Comparison of ENCODE assay signal across 20 cellular contexts in the genomic region with DNA sequence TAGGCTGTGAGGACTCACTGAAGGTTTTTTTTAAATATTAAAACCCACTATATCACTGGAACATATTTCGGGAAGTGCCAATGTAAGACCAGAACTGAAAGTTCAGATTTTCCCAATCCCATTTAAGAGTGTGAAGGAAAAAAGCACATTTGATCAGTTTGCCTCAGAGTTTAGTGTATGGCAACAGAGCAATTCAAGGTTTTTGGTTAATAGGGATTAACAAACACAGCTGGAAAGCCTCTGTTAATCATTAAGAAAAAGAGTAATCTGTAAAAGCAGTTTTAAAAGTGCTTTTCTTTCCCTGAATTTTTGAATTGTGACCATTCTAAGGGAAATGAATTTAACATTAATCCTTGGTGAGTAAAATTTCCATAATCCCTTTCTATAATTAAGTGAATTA.
DNase-seq lines count a peak whose midpoint lies in the region; ATAC-seq, FAIRE-seq and TF ChIP-seq lines count a peak whose summit lies in the region.
"Had no signal": no experiment of that assay in that cellular context is flagged by ENCODE, and none has a peak within 500 bp of the region (broad histone marks: within the 10 kb centered on the region; RNA-seq: fewer than 3 reads in every experiment).

No MANE protein-coding gene starts in this region.

- POLR2A ChIA-PET in A549 (lab: Yijun Ruan, JAX) (no interaction called here), T-cell (lab: Charles Lee) (no interaction called here)

- H3K79me2 ChIP-seq in hepatocyte = no peaks in the 10 kb centered on the region

- TF ChIP-seq POLR2A in A549 (IDR thresholded peaks at IDR 0.05; ENCODE audit: low read length) = no peak

- no peak for TF ChIP-seq EP300 in A549 (IDR thresholded peaks at IDR 0.05)

- H3K27me3 ChIP-seq in MG63 (no peaks in the 10 kb centered on the region), hepatocyte (no peaks in the 10 kb centered on the region), neuron (ENCODE audit: insufficient read depth, low read length) (no peaks in the 10 kb centered on the region)

- H3K9me3 Mint-ChIP-seq in T-cell = no peaks in the 10 kb centered on the region

- no peak overlapping the region for H3K4me3 Mint-ChIP-seq in T-cell
- H3K4me3 Mint-ChIP-seq: CD4-positive, CD25-positive, alpha-beta regulatory T cell had no signal

- H3K9me3 ChIP-seq in A549 (no peaks in the 10 kb centered on the region), MG63 (no peaks in the 10 kb centered on the region), hepatocyte (ENCODE audit: low read depth) (no peaks in the 10 kb centered on the region), neuron (ENCODE audit: low read length) (no peaks in the 10 kb centered on the region)

- H3K27ac Mint-ChIP-seq in T-cell = no peak overlapping the region
- H3K27ac Mint-ChIP-seq: CD4-positive, CD25-positive, alpha-beta regulatory T cell had no signal

- no peak for TF ChIP-seq RAD21 in A549 (conservative IDR thresholded peaks at IDR 0.05 in 1 of 2, IDR thresholded peaks at IDR 0.05 in 1 of 2)

- H2AFZ ChIP-seq in hepatocyte (peak overlapping the region; percentile 41), neuron (ENCODE audit: low read depth, low read length) (peak overlapping the region; percentile 30)
- H2AFZ ChIP-seq: GM23248 had no signal

- ATAC-seq in A549 = no peak
- no peak for ATAC-seq in T-cell (replicated peaks in 1 of 4)

- H3K36me3 ChIP-seq in MG63 (no peaks in the 10 kb centered on the region), hepatocyte (replicated peaks; ENCODE audit: insufficient read depth, low read depth) (no peaks in the 10 kb centered on the region), neuron (ENCODE audit: insufficient read depth, low read length) (no peaks in the 10 kb centered on the region)

- H4K20me1 ChIP-seq in hepatocyte (ENCODE audit: insufficient read depth, poor library complexity, severe bottlenecking) = no peaks in the 10 kb centered on the region

- H3K4me2 ChIP-seq in A549 = peak overlapping the region; percentile 33; the same call in 2 of the 3 replicates
- peak overlapping the region; percentile 60 for H3K4me2 ChIP-seq in hepatocyte

- H3K4me1 ChIP-seq in A549 (no peaks in the 10 kb centered on the region), hepatocyte (ENCODE audit: insufficient read depth) (no peaks in the 10 kb centered on the region), neuron (ENCODE audit: insufficient read depth, low read length) (no peaks in the 10 kb centered on the region)

- no peaks in the 10 kb centered on the region for H3K9me2 ChIP-seq in hepatocyte (replicated peaks; ENCODE audit: insufficient read depth)

- H3K4me1 Mint-ChIP-seq in T-cell = no peaks in the 10 kb centered on the region
- H3K4me1 Mint-ChIP-seq: CD4-positive, CD25-positive, alpha-beta regulatory T cell had no signal

- peaks cover 4 to 11% of the 10 kb centered on the region in 2 donors for H3K27me3 Mint-ChIP-seq in T-cell

- H3K4me3 ChIP-seq in A549 (no peak overlapping the region), MG63 (peak overlapping the region; percentile 26), hepatocyte (no peak overlapping the region), neuron (ENCODE audit: low read length) (no peak overlapping the region)
- H3K4me3 ChIP-seq: GM23248 had no signal

- FAIRE-seq in A549 (lab: Jason Lieb, UNC) = no peak
- FAIRE-seq: A204.1, RCC 7860 had no signal

- no peaks in the 10 kb centered on the region for H3K36me3 Mint-ChIP-seq in T-cell
- H3K36me3 Mint-ChIP-seq: CD4-positive, CD25-positive, alpha-beta regulatory T cell had no signal

- no peak for DNase-seq in A549 (ENCODE audit: low read depth in 1 of 2, low spot score in 1 of 2)
- no peak for DNase-seq in MG63
- DNase-seq in hepatocyte (ENCODE audit: low spot score) = no peak
- no peak for DNase-seq in NCI-H2196 treated with DMSO at 0.1 percent for 48 hours (lab: John Stamatoyannopoulos, UW; ENCODE audit: unreplicated experiment)
- DNase-seq in activated gamma-delta T cell treated with Interleukin-2 at 50 U/mL for 16 hours = no peak
- DNase-seq in T-cell = no peak
- DNase-seq in NCI-H1092 (lab: John Stamatoyannopoulos, UW) = no peak
- DNase-seq: AML-193; CD4-positive, CD25-positive, alpha-beta regulatory T cell; DND-41; GDM1; GM23248; Kasumi-1; NCI-H1417 treated with DMSO at 0.1 percent for 48 hours; NCI-H2029; NCI-H524; SHP77 had no signal

- CTCF ChIA-PET in A549 (lab: Yijun Ruan, JAX) (no interaction called here), T-cell (lab: Charles Lee) (no interaction called here)

- TF ChIP-seq CTCF in A549 (IDR thresholded peaks at IDR 0.05) (no peak), hepatocyte (IDR thresholded peaks at IDR 0.05; ENCODE audit: poor library complexity) (no peak)

- no peak overlapping the region for H3K27ac ChIP-seq in A549
- H3K27ac ChIP-seq in hepatocyte = no peak overlapping the region
- H3K27ac ChIP-seq: GM23248 had no signal

- WGBS in A549 (ENCODE audit: missing lambda C conversion rate) = 14% methylated on average over 1 of the region's 1 CpG
- WGBS in hepatocyte (ENCODE audit: low lambda C conversion rate, missing lambda C conversion rate) = 45% methylated on average over 1 of the region's 1 CpG

TF ChIP-seq in A549, 52 proteins besides CTCF, POLR2A, EP300 and RAD21:
- TF ChIP-seq NPAS2 (CRISPR knock-in tag; IDR thresholded peaks at IDR 0.05; ENCODE audit: borderline replicate concordance) = no peak
- TF ChIP-seq SMC3 (IDR thresholded peaks at IDR 0.05) = no peak
- no peak for TF ChIP-seq SREBF2 (IDR thresholded peaks at IDR 0.05)
- no peak for TF ChIP-seq EHMT2 (IDR thresholded peaks at IDR 0.05; ENCODE audit: low read depth)
- no peak for TF ChIP-seq MAFK (IDR thresholded peaks at IDR 0.05; ENCODE audit: partially characterized antibody)
- TF ChIP-seq, protein P1, sequence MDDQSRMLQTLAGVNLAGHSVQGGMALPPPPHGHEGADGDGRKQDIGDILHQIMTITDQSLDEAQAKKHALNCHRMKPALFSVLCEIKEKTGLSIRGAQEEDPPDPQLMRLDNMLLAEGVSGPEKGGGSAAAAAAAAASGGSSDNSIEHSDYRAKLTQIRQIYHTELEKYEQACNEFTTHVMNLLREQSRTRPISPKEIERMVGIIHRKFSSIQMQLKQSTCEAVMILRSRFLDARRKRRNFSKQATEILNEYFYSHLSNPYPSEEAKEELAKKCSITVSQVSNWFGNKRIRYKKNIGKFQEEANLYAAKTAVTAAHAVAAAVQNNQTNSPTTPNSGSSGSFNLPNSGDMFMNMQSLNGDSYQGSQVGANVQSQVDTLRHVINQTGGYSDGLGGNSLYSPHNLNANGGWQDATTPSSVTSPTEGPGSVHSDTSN (IDR thresholded peaks at IDR 0.05) = no peak
- TF ChIP-seq NR3C1 (IDR thresholded peaks at IDR 0.05) = no peak
- TF ChIP-seq MAZ (IDR thresholded peaks at IDR 0.05; ENCODE audit: borderline replicate concordance, low read depth, low read length) = no peak
- TF ChIP-seq ESRRA (IDR thresholded peaks at IDR 0.05; ENCODE audit: borderline replicate concordance, low read length) = no peak
- no peak for TF ChIP-seq HOXB5 (CRISPR knock-in tag; IDR thresholded peaks at IDR 0.05)
- no peak for TF ChIP-seq KDM5A (IDR thresholded peaks at IDR 0.05)
- TF ChIP-seq HEYL (CRISPR knock-in tag; IDR thresholded peaks at IDR 0.05) = no peak
- no peak for TF ChIP-seq ZSCAN20 (CRISPR knock-in tag; IDR thresholded peaks at IDR 0.05)
- TF ChIP-seq, protein P2, sequence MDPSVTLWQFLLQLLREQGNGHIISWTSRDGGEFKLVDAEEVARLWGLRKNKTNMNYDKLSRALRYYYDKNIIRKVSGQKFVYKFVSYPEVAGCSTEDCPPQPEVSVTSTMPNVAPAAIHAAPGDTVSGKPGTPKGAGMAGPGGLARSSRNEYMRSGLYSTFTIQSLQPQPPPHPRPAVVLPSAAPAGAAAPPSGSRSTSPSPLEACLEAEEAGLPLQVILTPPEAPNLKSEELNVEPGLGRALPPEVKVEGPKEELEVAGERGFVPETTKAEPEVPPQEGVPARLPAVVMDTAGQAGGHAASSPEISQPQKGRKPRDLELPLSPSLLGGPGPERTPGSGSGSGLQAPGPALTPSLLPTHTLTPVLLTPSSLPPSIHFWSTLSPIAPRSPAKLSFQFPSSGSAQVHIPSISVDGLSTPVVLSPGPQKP (IDR thresholded peaks at IDR 0.05; ENCODE audit: low read depth, low read length) = no peak
- TF ChIP-seq RARB (CRISPR knock-in tag; IDR thresholded peaks at IDR 0.05) = no peak
- TF ChIP-seq REST (IDR thresholded peaks at IDR 0.05) = no peak
- TF ChIP-seq HDAC2 (IDR thresholded peaks at IDR 0.05) = no peak
- no peak for TF ChIP-seq FOSB (CRISPR knock-in tag; IDR thresholded peaks at IDR 0.05)
- TF ChIP-seq, protein P3, sequence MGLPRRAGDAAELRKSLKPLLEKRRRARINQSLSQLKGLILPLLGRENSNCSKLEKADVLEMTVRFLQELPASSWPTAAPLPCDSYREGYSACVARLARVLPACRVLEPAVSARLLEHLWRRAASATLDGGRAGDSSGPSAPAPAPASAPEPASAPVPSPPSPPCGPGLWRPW (IDR thresholded peaks at IDR 0.05) = no peak
- TF ChIP-seq JUN (IDR thresholded peaks at IDR 0.05) = no peak
